ENCODE assay signal across 17 cellular contexts in genomic region chr20:51461306-51461705, GRCh38.
A peak's percentile ranks its signal among the peaks of the same experiment; 100 is the strongest.
DNase-seq lines count a peak whose midpoint lies in the region; ATAC-seq, FAIRE-seq and TF ChIP-seq lines count a peak whose summit lies in the region.
"Had no signal": no experiment of that assay in that cellular context is flagged by ENCODE, and none has a peak within 500 bp of the region (broad histone marks: within the 10 kb centered on the region; RNA-seq: fewer than 3 reads in every experiment).

No MANE protein-coding gene starts in this region.

- H3K27ac ChIP-seq in breast epithelium = no peak overlapping the region
- H3K27ac ChIP-seq: heart right ventricle, vagina had no signal

- DNase-seq in HTR-8/SVneo (ENCODE audit: insufficient read length, low spot score) = no peak
- DNase-seq in activated B cell treated with CpG ODN at 0.5 μM for 24 hours = no peak
- DNase-seq in breast epithelium (ENCODE audit: low spot score in 2 of 2) = no peak
- DNase-seq in NCI-H1048 (lab: John Stamatoyannopoulos, UW) = no peak
- DNase-seq: AML-193; amygdala; effector CD4-positive, alpha-beta T cell; heart right ventricle; NCI-H1105; NCI-H774; nucleus accumbens; T1000 had no signal

- ATAC-seq in GM18498 (IDR thresholded peaks at IDR 0.05; ENCODE audit: unreplicated experiment) = peak; percentile 20
- ATAC-seq in GM21528 (IDR thresholded peaks at IDR 0.05; ENCODE audit: low FRiP score, unreplicated experiment) = peak; percentile 21
- no peak for ATAC-seq in activated B cell treated with CpG ODN at 0.5 μM for 24 hours (ENCODE audit: low read depth)
- ATAC-seq in HG02981 (IDR thresholded peaks at IDR 0.05; ENCODE audit: unreplicated experiment) = no peak
- ATAC-seq in HG03520 (IDR thresholded peaks at IDR 0.05; ENCODE audit: unreplicated experiment) = no peak
- ATAC-seq: heart right ventricle had no signal

- peak overlapping the region; percentile 68 for H3K4me3 Mint-ChIP-seq in activated B cell treated with CpG ODN at 0.5 μM for 24 hours

- no peaks in the 10 kb centered on the region for H3K9me3 Mint-ChIP-seq in activated B cell treated with CpG ODN at 0.5 μM for 24 hours

- H3K4me1 Mint-ChIP-seq in activated B cell treated with CpG ODN at 0.5 μM for 24 hours = peaks cover 62% of the 10 kb centered on the region

- no peaks in the 10 kb centered on the region for H3K36me3 ChIP-seq in breast epithelium
- H3K36me3 ChIP-seq: vagina had no signal

- no peaks in the 10 kb centered on the region for H3K4me1 ChIP-seq in breast epithelium

- TF ChIP-seq CTCF in activated B cell treated with CpG ODN at 0.5 μM for 24 hours (IDR thresholded peaks at IDR 0.05) (no peak), breast epithelium (IDR thresholded peaks at IDR 0.05) (no peak)

- POLR2A ChIA-PET in activated B cell treated with CpG ODN at 0.5 μM for 24 hours (lab: Charles Lee) = interaction anchor here (0.6 to 3.5 kb wide), 22 partner anchors 9 to 1694 kb away, joined by 3 to 38 read pairs (median 6); partner anchors contain the start of genes NFATC2 and SLC9A8

- no peak overlapping the region for H3K4me3 ChIP-seq in breast epithelium
- H3K4me3 ChIP-seq: heart right ventricle, vagina had no signal

- H3K27ac Mint-ChIP-seq in activated B cell treated with CpG ODN at 0.5 μM for 24 hours = peak overlapping the region; percentile 95

- H3K9me3 ChIP-seq in breast epithelium = no peaks in the 10 kb centered on the region
- H3K9me3 ChIP-seq: heart right ventricle, vagina had no signal

- no peaks in the 10 kb centered on the region for H3K27me3 ChIP-seq in breast epithelium
- H3K27me3 ChIP-seq: heart right ventricle, vagina had no signal

- CTCF ChIA-PET in activated B cell treated with CpG ODN at 0.5 μM for 24 hours (lab: Charles Lee) = interaction anchor here (0.9 to 1.6 kb wide), 8 partner anchors 36 to 671 kb away, joined by 3 to 11 read pairs (median 4); partner anchors contain the start of gene NFATC2

- intact Hi-C loops in activated B cell treated with CpG ODN at 0.5 μM for 24 hours (cut with micrococcal nuclease) = loop anchor here (1.0 to 5.0 kb wide), 9 partner anchors 19 to 80 kb away; no protein-coding TSS in a partner anchor
- intact Hi-C loops in breast epithelium (cut with DNase I; ENCODE audit: low total_unique reads) = no loop called here

- H3K36me3 Mint-ChIP-seq in activated B cell treated with CpG ODN at 0.5 μM for 24 hours (ENCODE audit: low read depth) = peaks cover 56% of the 10 kb centered on the region

- no peak for TF ChIP-seq POLR2A in breast epithelium (IDR thresholded peaks at IDR 0.05)

- peak; percentile 83 for FAIRE-seq in HTR-8/SVneo (lab: Jason Lieb, UNC)

- no peaks in the 10 kb centered on the region for H3K27me3 Mint-ChIP-seq in activated B cell treated with CpG ODN at 0.5 μM for 24 hours

Comparison
In these comparisons a context has a peak if more than half of its experiments do, and no peak if none do; other contexts are left out.
1. ATAC-seq: peak in GM18498 (single experiment) and GM21528 (single experiment); none in activated B cell treated with CpG ODN at 0.5 μM for 24 hours (single experiment), HG02981 (single experiment) and HG03520 (single experiment).